In genomic region chr1:86906419-86906818, GRCh38 we compare ENCODE assay signal across 23 cellular contexts. TPM values are rescaled to one million over a fixed set of nuclear protein-coding genes. Genes with fewer than 3 reads are reported as not detected.
A peak's percentile ranks its signal among the peaks of the same experiment; 100 is the strongest.
DNase-seq lines count a peak whose midpoint lies in the region; ATAC-seq and TF ChIP-seq lines count a peak whose summit lies in the region.
"Had no signal": no experiment of that assay in that cellular context is flagged by ENCODE, and none has a peak within 500 bp of the region (broad histone marks: within the 10 kb centered on the region; RNA-seq: fewer than 3 reads in every experiment).

No MANE protein-coding gene starts in this region.

- H3K79me2 ChIP-seq in GM23338 (replicated peaks; ENCODE audit: insufficient read depth) = peaks cover 100% of the 10 kb centered on the region
- peaks cover 98% of the 10 kb centered on the region for H3K79me2 ChIP-seq in Loucy (ENCODE audit: insufficient read depth, low read length)

- H3K36me3 ChIP-seq in GM23338 (ENCODE audit: insufficient read depth) (peaks cover 11% of the 10 kb centered on the region; the same call in 1 of the 2 replicates), Loucy (ENCODE audit: insufficient read depth, low read length) (peaks cover 18% of the 10 kb centered on the region; the same call in 1 of the 2 replicates)

- H3K4me1 Mint-ChIP-seq in GM23338 (peaks cover 12% of the 10 kb centered on the region; the same call in 2 of the 3 replicates), T-cell (peaks cover 8 to 51% (median 47%) of the 10 kb centered on the region in 3 donors)
- H3K4me1 Mint-ChIP-seq in activated naive CD4-positive, alpha-beta T cell treated with anti-CD3 and anti-CD28 coated beads for 36 hours (ENCODE audit: low read depth) = peaks cover 48% of the 10 kb centered on the region

- H3K4me1 ChIP-seq in GM23338 (ENCODE audit: insufficient read depth) = peaks cover 6% of the 10 kb centered on the region; the same call in 1 of the 2 replicates
- H3K4me1 ChIP-seq in Loucy (ENCODE audit: insufficient read depth, low read length, poor library complexity, severe bottlenecking) = peaks cover 38% of the 10 kb centered on the region

- peaks cover 59% of the 10 kb centered on the region for H4K20me1 ChIP-seq in GM23338 (replicated peaks; ENCODE audit: insufficient read depth)
- H4K20me1 ChIP-seq in Loucy (ENCODE audit: insufficient read depth, low read length, poor library complexity, severe bottlenecking) = peaks cover 88% of the 10 kb centered on the region

- TF ChIP-seq CTCF in GM23338 (conservative IDR thresholded peaks at IDR 0.05; ENCODE audit: low read depth in 2 of 2) (no peak), Loucy (conservative IDR thresholded peaks at IDR 0.05; ENCODE audit: low read length) (no peak)

- ATAC-seq in GM23338 (no peak), T-cell (replicated peaks in 1 of 4) (no peak)
- ATAC-seq: activated CD8-positive, alpha-beta T cell treated with anti-CD3 and anti-CD28 coated beads, Interleukin-2, amount 10 ng/mL, durations not matched to agents 7 days and 5 days; activated T-cell treated with anti-CD3 and anti-CD28 coated beads, Interleukin-2, amount 50 U/mL, for 4 hours had no signal

- peaks cover under 1% of the 10 kb centered on the region; the same call in 2 of the 3 replicates for H3K9me3 Mint-ChIP-seq in GM23338
- no peaks in the 10 kb centered on the region for H3K9me3 Mint-ChIP-seq in activated naive CD4-positive, alpha-beta T cell treated with anti-CD3 and anti-CD28 coated beads for 36 hours
- H3K9me3 Mint-ChIP-seq in T-cell = no peaks in the 10 kb centered on the region
- H3K9me3 Mint-ChIP-seq: activated naive CD4-positive, alpha-beta T cell treated with anti-CD3 and anti-CD28 coated beads, Interleukin-2, amount 10 ng/mL, durations not matched to agents 7 days and 5 days; activated T-cell treated with anti-CD3 and anti-CD28 coated beads, Interleukin-2, amount 50 U/mL, for 4 hours; neural crest cell had no signal

- POLR2A ChIA-PET in T-cell (lab: Charles Lee) = no interaction called here

- H3K27ac Mint-ChIP-seq in GM23338 = no peak overlapping the region
- H3K27ac Mint-ChIP-seq in activated naive CD4-positive, alpha-beta T cell treated with anti-CD3 and anti-CD28 coated beads for 36 hours = no peak overlapping the region
- no peak overlapping the region for H3K27ac Mint-ChIP-seq in T-cell
- H3K27ac Mint-ChIP-seq: activated CD8-positive, alpha-beta T cell treated with anti-CD3 and anti-CD28 coated beads, Interleukin-2, amount 10 ng/mL, durations not matched to agents 7 days and 5 days; activated naive CD4-positive, alpha-beta T cell treated with anti-CD3 and anti-CD28 coated beads, Interleukin-2, amount 10 ng/mL, durations not matched to agents 7 days and 5 days; H9 had no signal

- H3K36me3 Mint-ChIP-seq in GM23338 (ENCODE audit: low read depth) (peaks cover 42% of the 10 kb centered on the region), T-cell (peaks cover 37% of the 10 kb centered on the region)
- H3K36me3 Mint-ChIP-seq in activated naive CD4-positive, alpha-beta T cell treated with anti-CD3 and anti-CD28 coated beads for 36 hours (ENCODE audit: low read depth) = peaks cover 31% of the 10 kb centered on the region

- H2AFZ ChIP-seq in GM23338 = no peak overlapping the region
- H2AFZ ChIP-seq in Loucy (ENCODE audit: low read length) = no peak overlapping the region

- 0 out of 2 replicates have a peak overlapping the region, but pooled peaks have one; percentile 21 for H3K27ac ChIP-seq in GM23338 (ENCODE audit: low read depth)
- H3K27ac ChIP-seq: esophagus squamous epithelium, left ventricle myocardium inferior, skin epidermis, stomach, upper lobe of left lung had no signal

- intact Hi-C loops in activated naive CD4-positive, alpha-beta T cell treated with anti-CD3 and anti-CD28 coated beads for 36 hours (cut with micrococcal nuclease) = no loop called here

- H3K27me3 Mint-ChIP-seq in GM23338 (ENCODE audit: insufficient read depth, low read depth, poor library complexity) (no peaks in the 10 kb centered on the region), T-cell (no peaks in the 10 kb centered on the region)
- no peaks in the 10 kb centered on the region for H3K27me3 Mint-ChIP-seq in activated naive CD4-positive, alpha-beta T cell treated with anti-CD3 and anti-CD28 coated beads for 36 hours (ENCODE audit: low read depth)
- H3K27me3 Mint-ChIP-seq: activated naive CD4-positive, alpha-beta T cell treated with anti-CD3 and anti-CD28 coated beads, Interleukin-2, amount 10 ng/mL, durations not matched to agents 7 days and 5 days had no signal

- H3K4me3 Mint-ChIP-seq in GM23338 (no peak overlapping the region), T-cell (no peak overlapping the region)
- H3K4me3 Mint-ChIP-seq in activated naive CD4-positive, alpha-beta T cell treated with anti-CD3 and anti-CD28 coated beads for 36 hours = no peak overlapping the region
- H3K4me3 Mint-ChIP-seq: activated CD8-positive, alpha-beta T cell treated with anti-CD3 and anti-CD28 coated beads, Interleukin-2, amount 10 ng/mL, durations not matched to agents 7 days and 5 days; activated naive CD4-positive, alpha-beta T cell treated with anti-CD3 and anti-CD28 coated beads, Interleukin-2, amount 10 ng/mL, durations not matched to agents 7 days and 5 days; activated T-cell treated with anti-CD3 and anti-CD28 coated beads, Interleukin-2, amount 50 U/mL, for 4 hours; H9; neural crest cell had no signal

- H3K27me3 ChIP-seq in GM23338 (ENCODE audit: insufficient read depth) = no peaks in the 10 kb centered on the region
- H3K27me3 ChIP-seq in Loucy (ENCODE audit: insufficient read depth, low read length, poor library complexity, severe bottlenecking) = no peaks in the 10 kb centered on the region
- H3K27me3 ChIP-seq: esophagus squamous epithelium, stomach, upper lobe of left lung had no signal

- H3F3A ChIP-seq in GM23338 (replicated peaks; ENCODE audit: low read depth) (no peaks in the 10 kb centered on the region), Loucy (ENCODE audit: low read depth) (no peaks in the 10 kb centered on the region)

- no peaks in the 10 kb centered on the region for H3K9me3 ChIP-seq in Loucy (ENCODE audit: insufficient read depth, low read depth, low read length)
- H3K9me3 ChIP-seq: esophagus squamous epithelium, left ventricle myocardium inferior, stomach, upper lobe of left lung had no signal

- H3K9ac ChIP-seq in Loucy (ENCODE audit: low read depth, low read length, poor library complexity, severe bottlenecking) = no peak overlapping the region

- CTCF ChIA-PET in activated naive CD4-positive, alpha-beta T cell treated with anti-CD3 and anti-CD28 coated beads for 36 hours (lab: Charles Lee) = no interaction called here
- CTCF ChIA-PET in T-cell (lab: Charles Lee) = interaction anchor here in 1 of 2 donors (1.7 kb wide), 1 partner anchor 9 kb away, joined by 5 read pairs; no protein-coding TSS in a partner anchor

- DNase-seq in GM23338 (ENCODE audit: low spot score) = no peak
- DNase-seq in OCI-M1 (lab: John Stamatoyannopoulos, UW) = peak; percentile 24
- DNase-seq in left kidney (ENCODE audit: low read depth, low spot score) = peak; percentile 1
- DNase-seq in dedifferentiated amniotic fluid mesenchymal stem cell (ENCODE audit: extremely low spot score) = no peak
- DNase-seq in activated naive CD4-positive, alpha-beta T cell treated with anti-CD3 and anti-CD28 coated beads for 36 hours = no peak
- no peak for DNase-seq in T-cell
- DNase-seq: activated CD8-positive, alpha-beta T cell treated with anti-CD3 and anti-CD28 coated beads, Interleukin-2, amount 10 ng/mL, durations not matched to agents 7 days and 5 days; activated naive CD4-positive, alpha-beta T cell treated with anti-CD3 and anti-CD28 coated beads, Interleukin-2, amount 10 ng/mL, durations not matched to agents 7 days and 5 days; activated T-cell treated with anti-CD3 and anti-CD28 coated beads, Interleukin-2, amount 50 U/mL, for 4 hours; anterior cingulate cortex; effector CD8-positive, alpha-beta T cell; esophagus squamous epithelium; H9; left ventricle myocardium inferior; NCI-H1417 treated with DMSO at 0.1 percent for 48 hours; NCI-H446 treated with DMSO at 0.1 percent for 48 hours; SIG-M5; stimulated activated CD4-positive, alpha-beta T cell treated with anti-CD3 and anti-CD28 coated beads, Interleukin-4, amount 100 ng/mL, for 1 hour; stomach; upper lobe of left lung had no signal

- H3K9me2 ChIP-seq in GM23338 (ENCODE audit: insufficient read depth) = no peaks in the 10 kb centered on the region
- H3K9me2 ChIP-seq in Loucy (replicated peaks; ENCODE audit: low read depth, low read length) = no peaks in the 10 kb centered on the region

- H3K4me2 ChIP-seq in GM23338 = no peak overlapping the region
- peak overlapping the region; percentile 96 for H3K4me2 ChIP-seq in Loucy (ENCODE audit: low read depth, low read length, poor library complexity, severe bottlenecking)

- H3K4me3 ChIP-seq in GM23338 = no peak overlapping the region
- no peak overlapping the region for H3K4me3 ChIP-seq in Loucy (ENCODE audit: low read length, poor library complexity, severe bottlenecking)
- H3K4me3 ChIP-seq: esophagus squamous epithelium, left ventricle myocardium inferior, skin epidermis, stomach, upper lobe of left lung had no signal

TF ChIP-seq in GM23338, 12 proteins besides CTCF, POLR2A, EP300 and RAD21 (continues in another document):
- TF ChIP-seq NANOG (IDR thresholded peaks at IDR 0.05; ENCODE audit: borderline replicate concordance) (no peak), ZNF331 (CRISPR knock-in tag; IDR thresholded peaks at IDR 0.05; ENCODE audit: low read depth) (no peak), EZH2 (IDR thresholded peaks at IDR 0.05; ENCODE audit: low read depth, unreplicated experiment) (no peak), ETS1 (IDR thresholded peaks at IDR 0.05) (no peak), EZH2phosphoT487 (IDR thresholded peaks at IDR 0.05; ENCODE audit: unreplicated experiment) (no peak)

RNA-seq across cellular contexts. Expression of gene SELENOF, which starts 7.5 kb away (rescaled TPM):
- total RNA-seq in GM23338 (2014; rRNA removed; shearing (Covaris generic)) = 113 and 160 TPM in 2 replicates
- polyA plus RNA-seq in GM23338 (2016; fragmentation: Nextera tagmentation; extraction: Ambion mirVana) = 129 and 142 TPM in 2 replicates
- 100 to 1,000 TPM; 111 to 115 TPM for total RNA-seq in activated naive CD4-positive, alpha-beta T cell treated with anti-CD3 and anti-CD28 coated beads for 36 hours
- 100 to 1,000 TPM; 141 to 165 (median 145) TPM for total RNA-seq in T-cell

RNA-seq across cellular contexts. Expression of gene HS2ST1, which starts 8.0 kb away (rescaled TPM):
- 17.1 and 19.5 TPM in 2 replicates for total RNA-seq in GM23338 (2014; rRNA removed; shearing (Covaris generic))
- 4.9 and 6.7 TPM in 2 replicates for polyA plus RNA-seq in GM23338 (2016; fragmentation: Nextera tagmentation; extraction: Ambion mirVana)
- total RNA-seq in activated naive CD4-positive, alpha-beta T cell treated with anti-CD3 and anti-CD28 coated beads for 36 hours = 10 to 100 TPM; 11.3 to 15.5 TPM
- total RNA-seq in T-cell = 10 to 100 TPM; 10.5 to 14.0 (median 11.0) TPM

Comparison
In these comparisons a context has a peak if more than half of its experiments do, and no peak if none do; other contexts are left out.
1. DNase-seq: peak in OCI-M1 (single experiment) and left kidney (single experiment); none in GM23338 (single experiment), dedifferentiated amniotic fluid mesenchymal stem cell (single experiment), activated naive CD4-positive, alpha-beta T cell treated with anti-CD3 and anti-CD28 coated beads for 36 hours (single experiment) and T-cell (0 of 34).